ENCODE assay signal across 18 cellular contexts in the genomic region with DNA sequence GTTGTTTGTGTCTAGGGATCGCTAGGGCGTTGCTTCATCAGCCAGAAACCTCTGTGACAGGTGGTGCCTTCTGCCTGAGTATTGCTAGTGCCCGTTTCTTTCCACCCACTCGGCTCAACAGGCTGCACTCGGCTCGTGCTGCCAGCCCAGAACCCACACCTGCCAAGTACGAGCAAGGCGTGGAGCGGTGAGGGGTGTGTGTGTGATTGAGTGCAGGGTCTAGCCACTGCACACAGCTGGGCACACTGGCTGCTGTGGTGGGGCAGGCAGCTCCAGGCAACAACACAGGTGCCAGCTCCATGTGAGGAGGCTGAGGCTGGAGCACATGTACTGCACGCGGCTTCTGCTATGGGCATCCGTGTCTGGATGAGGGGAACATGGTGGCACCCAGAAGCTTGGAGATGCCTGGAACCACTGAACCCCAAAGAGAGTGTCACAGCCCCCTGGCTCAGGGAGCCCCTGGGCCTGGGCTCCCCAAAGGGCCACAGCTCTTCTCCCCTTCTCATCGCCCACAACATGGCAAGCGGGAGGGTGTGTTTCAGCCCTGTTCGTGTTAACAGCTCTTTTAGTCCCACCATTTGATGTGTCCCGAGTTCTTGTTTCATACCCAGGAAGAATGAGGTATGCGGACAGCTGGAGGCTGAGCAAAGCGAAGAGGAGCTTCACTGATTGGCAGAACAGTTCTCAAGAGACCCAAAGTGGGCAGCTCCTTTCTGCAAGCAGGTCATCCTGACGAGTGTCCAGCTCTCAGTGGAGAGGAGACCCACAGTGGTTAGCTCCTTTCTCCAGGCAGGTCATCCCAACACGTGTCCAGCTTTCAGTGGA.
DNase-seq lines count a peak whose midpoint lies in the region; ATAC-seq and TF ChIP-seq lines count a peak whose summit lies in the region.
"Had no signal": no experiment of that assay in that cellular context is flagged by ENCODE, and none has a peak within 500 bp of the region (broad histone marks: within the 10 kb centered on the region; RNA-seq: fewer than 3 reads in every experiment).

No MANE protein-coding gene starts in this region.

- DNase-seq in cardiac septum (ENCODE audit: low spot score) (peak; percentile 75), upper lobe of left lung (peak in 1 of 2 donors; percentile 62), HCEC 1CT (no peak)
- no peak for DNase-seq in activated CD8-positive, alpha-beta memory T cell treated with anti-CD3 and anti-CD28 coated beads for 24 hours
- DNase-seq in activated naive CD4-positive, alpha-beta T cell treated with anti-CD3 and anti-CD28 coated beads, Interleukin-2, amount 50 U/mL, for 16 hours, result no peak
- DNase-seq: activated CD8-positive, alpha-beta T cell treated with anti-CD3 and anti-CD28 coated beads for 36 hours; anterior cingulate cortex; colonic mucosa; EL; KBM-7; midbrain; NCI-H1092 treated with DMSO at 0.1 percent for 48 hours; stomach had no signal

- no peaks in the 10 kb centered on the region for H3K4me1 ChIP-seq in upper lobe of left lung
- H3K4me1 ChIP-seq: colonic mucosa had no signal

- peak; percentile 55 for ATAC-seq in GM19023 (IDR thresholded peaks at IDR 0.05; ENCODE audit: unreplicated experiment)
- peak; percentile 19 to 61 for ATAC-seq in upper lobe of left lung (ENCODE audit: low FRiP score in 2 of 2)
- ATAC-seq: activated CD8-positive, alpha-beta T cell treated with anti-CD3 and anti-CD28 coated beads for 36 hours; SK-N-SH treated with all-trans-retinoic acid at 6 μM for 48 hours had no signal

- peak overlapping the region; percentile 59 to 88 (median 84) for H3K4me3 Mint-ChIP-seq in IgD-negative memory B cell
- H3K4me3 Mint-ChIP-seq: activated CD8-positive, alpha-beta T cell treated with anti-CD3 and anti-CD28 coated beads for 36 hours had no signal

- no peak overlapping the region for H3K27ac ChIP-seq in upper lobe of left lung
- H3K27ac ChIP-seq: colonic mucosa, HL-60, stomach had no signal

- H3K4me3 ChIP-seq in upper lobe of left lung, result no peak overlapping the region
- H3K4me3 ChIP-seq: colonic mucosa, stomach had no signal

- no peaks in the 10 kb centered on the region for H3K9me3 Mint-ChIP-seq in IgD-negative memory B cell
- H3K9me3 Mint-ChIP-seq: activated CD8-positive, alpha-beta T cell treated with anti-CD3 and anti-CD28 coated beads for 36 hours; activated T-helper 2 cell treated with anti-CD3 and anti-CD28 coated beads, Interferon-gamma antibody, Interleukin-2, Interleukin-4, amounts not matched to agents 10 μg/mL and 5 μg/mL and 100 μg/mL, durations not matched to agents 14 hours and 24 hours and 36 hours had no signal

- no peaks in the 10 kb centered on the region for H3K9me3 ChIP-seq in upper lobe of left lung
- H3K9me3 ChIP-seq: colonic mucosa, stomach had no signal

- intact Hi-C loops in cardiac septum (cut with DNase I), result loop anchor here (5.0 kb wide), 1 partner anchor 76 kb away; the partner anchor contains the start of gene HDAC9

- peaks cover 43 to 50% (median 49%) of the 10 kb centered on the region in 3 donors for H3K4me1 Mint-ChIP-seq in IgD-negative memory B cell

- H3K36me3 Mint-ChIP-seq in IgD-negative memory B cell, result peaks cover 4% of the 10 kb centered on the region

- H3K27me3 ChIP-seq in upper lobe of left lung, result no peaks in the 10 kb centered on the region
- H3K27me3 ChIP-seq: colonic mucosa, stomach had no signal

- no peaks in the 10 kb centered on the region for H3K36me3 ChIP-seq in upper lobe of left lung
- H3K36me3 ChIP-seq: colonic mucosa, stomach had no signal

- TF ChIP-seq POLR2A in upper lobe of left lung (IDR thresholded peaks at IDR 0.05), result no peak

- H3K27me3 Mint-ChIP-seq in IgD-negative memory B cell, result no peaks in the 10 kb centered on the region
- H3K27me3 Mint-ChIP-seq: activated CD8-positive, alpha-beta T cell treated with anti-CD3 and anti-CD28 coated beads for 36 hours had no signal

- 91 to 96% methylated on average over 17 to 18 of the region's 20 CpGs for WGBS in upper lobe of left lung, 2 donors

- TF ChIP-seq CTCF in upper lobe of left lung (IDR thresholded peaks at IDR 0.05), result no peak

- TF ChIP-seq EP300 in upper lobe of left lung (IDR thresholded peaks at IDR 0.05), result no peak

- peak overlapping the region in 2 of 3 donors; percentile 90 to 92 for H3K27ac Mint-ChIP-seq in IgD-negative memory B cell
- H3K27ac Mint-ChIP-seq: activated CD8-positive, alpha-beta T cell treated with anti-CD3 and anti-CD28 coated beads for 36 hours; activated T-helper 2 cell treated with anti-CD3 and anti-CD28 coated beads, Interferon-gamma antibody, Interleukin-2, Interleukin-4, amounts not matched to agents 10 μg/mL and 5 μg/mL and 100 μg/mL, durations not matched to agents 14 hours and 24 hours and 36 hours had no signal
